In the genomic region with DNA sequence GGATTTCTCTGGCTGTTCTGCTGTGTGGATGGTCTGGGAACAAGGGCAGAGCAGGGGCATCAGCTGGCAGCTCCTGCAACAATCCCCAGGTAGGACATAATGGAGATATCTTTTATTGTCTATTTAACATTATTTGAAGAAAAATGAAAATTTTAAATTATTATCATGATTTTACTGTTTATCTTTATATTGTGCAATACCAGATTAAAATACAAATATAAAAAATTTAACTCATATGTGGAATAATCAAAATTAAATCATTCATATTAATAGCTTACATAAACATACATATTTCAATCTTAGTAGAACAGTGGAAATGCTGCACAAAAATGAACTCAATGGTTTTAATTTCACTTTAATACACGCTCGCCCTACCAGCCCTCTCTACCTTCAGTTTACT, we compare ENCODE assay signal across 26 cellular contexts.
"Had no signal": no experiment of that assay in that cellular context is flagged by ENCODE, and none has a peak within 500 bp of the region (broad histone marks: within the 10 kb centered on the region; RNA-seq: fewer than 3 reads in every experiment).

No MANE protein-coding gene starts in this region.

- DNase-seq: stimulated activated CD4-positive, alpha-beta T cell treated with anti-CD3 and anti-CD28 coated beads, Interleukin-2, amount 100 ng/mL, for 48 hours; stimulated activated CD4-positive, alpha-beta T cell treated with anti-CD3 and anti-CD28 coated beads, Interleukin-4, amount 100 ng/mL, for 1 hour; stimulated activated CD4-positive, alpha-beta T cell treated with anti-CD3 and anti-CD28 coated beads, Interleukin-4, amount 100 ng/mL, for 24 hours; stimulated activated CD8-positive, alpha-beta memory T cell treated with anti-CD3 and anti-CD28 coated beads, Interleukin-4, amount 100 ng/mL, for 48 hours; stimulated activated naive B cell treated with anti-CD40 and anti-IgM and Interleukin-4, amounts not matched to agents 10 μg/mL and 1 μg/mL and 100 μg/mL, for 72 hours; stimulated activated naive CD4-positive, alpha-beta T cell; stimulated activated naive CD4-positive, alpha-beta T cell treated with Interleukin-2 at 50 U/mL for 16 hours; stimulated activated naive CD8-positive, alpha-beta T cell treated with anti-CD3 and anti-CD28 coated beads, Interleukin-15, amount 100 ng/mL, for 72 hours; stimulated activated naive CD8-positive, alpha-beta T cell treated with anti-CD3 and anti-CD28 coated beads, Interleukin-15, Interleukin-2, amounts not matched to agents 100 U/mL and 50 U/mL, for 24 hours; stomach; substantia nigra; testis; thyroid gland; tibial artery; transverse colon; trophoblast cell; upper lobe of left lung; upper lobe of right lung; uterus had no signal

- H3K36me3 ChIP-seq: stomach, suprapubic skin, thoracic aorta, thyroid gland, tibial artery, tibial nerve, transverse colon, upper lobe of left lung, upper lobe of right lung, uterus, vagina had no signal

- H3K27me3 ChIP-seq: suprapubic skin, testis, thyroid gland, tibial nerve, transverse colon, upper lobe of left lung, uterus, vagina had no signal

- H3K27ac ChIP-seq: stomach, suprapubic skin, testis, thoracic aorta, thyroid gland, tibial artery, tibial nerve, transverse colon, upper lobe of left lung, upper lobe of right lung, uterus, vagina had no signal

- H3K9me3 ChIP-seq: stomach, suprapubic skin, testis, thoracic aorta, thyroid gland, tibial artery, tibial nerve, transverse colon, upper lobe of left lung, upper lobe of right lung, uterus, vagina had no signal

- H3K4me1 ChIP-seq: stomach, suprapubic skin, testis, tibial artery, tibial nerve, transverse colon, upper lobe of right lung, uterus, vagina had no signal

- H3K4me3 ChIP-seq: stomach, suprapubic skin, testis, thoracic aorta, thyroid gland, tibial artery, tibial nerve, transverse colon, upper lobe of left lung, upper lobe of right lung, uterus, vagina had no signal

- ATAC-seq: stimulated activated effector memory CD8-positive, alpha-beta T cell treated with anti-CD3 and anti-CD28 coated beads, Interleukin-12 subunit alpha, Interleukin-12 subunit beta, amount 100 ng/mL, for 72 hours; stimulated activated memory B cell treated with anti-CD40 and anti-IgM and Interleukin-4, amounts not matched to agents 10 μg/mL and 1 μg/mL and 100 μg/mL, for 72 hours; stimulated activated naive B cell treated with anti-CD40 and anti-IgM and Interleukin-4, amounts not matched to agents 10 μg/mL and 1 μg/mL and 100 μg/mL, for 72 hours; stimulated activated naive CD8-positive, alpha-beta T cell treated with anti-CD3 and anti-CD28 coated beads, Interleukin-15, amount 100 ng/mL, for 72 hours; stimulated activated naive CD8-positive, alpha-beta T cell treated with anti-CD3 and anti-CD28 coated beads, Interleukin-15, Interleukin-2, amounts not matched to agents 100 U/mL and 50 U/mL, for 24 hours; upper lobe of right lung had no signal

- FAIRE-seq: urothelium cell line had no signal
